ENCODE assay signal across 15 cellular contexts in the genomic region with DNA sequence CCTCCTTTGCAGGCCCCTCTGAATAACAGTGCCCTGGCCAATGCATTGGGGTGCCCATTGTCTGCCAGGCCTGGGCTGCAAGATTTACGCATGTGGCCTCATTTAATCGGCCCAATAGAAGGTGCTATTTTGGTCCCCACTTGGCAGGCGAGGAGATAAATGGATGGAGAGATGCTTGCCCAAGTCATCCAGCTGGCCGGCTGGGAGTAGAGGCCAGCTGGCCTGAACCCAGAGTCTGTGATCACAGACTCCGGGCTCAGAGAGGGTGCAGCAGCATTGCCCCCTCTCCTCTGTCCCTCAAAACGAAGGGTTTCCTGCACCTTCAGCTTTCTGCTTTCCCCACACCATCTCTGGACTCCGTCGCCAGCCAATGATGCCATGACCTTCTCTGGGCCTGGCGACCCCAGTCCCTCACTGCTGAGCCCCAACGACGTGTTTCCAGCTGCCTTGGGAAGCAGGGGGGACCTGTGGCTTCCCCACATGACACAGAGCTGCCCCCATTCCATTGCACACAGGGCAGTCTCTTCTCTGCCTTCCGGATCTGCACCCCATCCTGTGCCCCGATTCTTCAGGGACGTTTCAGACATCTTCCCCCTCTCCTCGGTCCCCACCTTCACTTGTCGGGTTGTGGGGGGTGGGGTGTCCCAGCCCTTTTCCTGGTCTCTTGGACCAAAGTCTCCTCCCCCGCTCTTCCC. TPM values are rescaled to one million over a fixed set of nuclear protein-coding genes. Genes with fewer than 3 reads are reported as not detected.
DNase-seq lines count a peak whose midpoint lies in the region; ATAC-seq and TF ChIP-seq lines count a peak whose summit lies in the region.
"Had no signal": no experiment of that assay in that cellular context is flagged by ENCODE, and none has a peak within 500 bp of the region (broad histone marks: within the 10 kb centered on the region; RNA-seq: fewer than 3 reads in every experiment).

No MANE protein-coding gene starts in this region.

- H3K4me3 ChIP-seq in right atrium auricular region (no peak overlapping the region), thyroid gland (replicated peaks in 1 of 3) (no peak overlapping the region)
- H3K4me3 ChIP-seq: thoracic aorta had no signal

- H3K27me3 ChIP-seq in right atrium auricular region (no peaks in the 10 kb centered on the region), thyroid gland (no peaks in the 10 kb centered on the region)
- H3K27me3 ChIP-seq: foreskin keratinocyte had no signal

- intact Hi-C loops in Right ventricle myocardium inferior (cut with DNase I) (no loop called here), thyroid gland (cut with DNase I) (no loop called here)

- no peaks in the 10 kb centered on the region for H3K9me3 ChIP-seq in right atrium auricular region
- H3K9me3 ChIP-seq in thyroid gland, result no peaks in the 10 kb centered on the region
- H3K9me3 ChIP-seq: thoracic aorta had no signal

- no peak overlapping the region for H3K27ac Mint-ChIP-seq in activated naive CD4-positive, alpha-beta T cell treated with anti-CD3 and anti-CD28 coated beads, Interleukin-2, amount 10 ng/mL, durations not matched to agents 7 days and 5 days

- H3K36me3 ChIP-seq in right atrium auricular region (no peaks in the 10 kb centered on the region), thyroid gland (no peaks in the 10 kb centered on the region)
- H3K36me3 ChIP-seq: thoracic aorta had no signal

- CTCF ChIA-PET in activated naive CD4-positive, alpha-beta T cell treated with anti-CD3 and anti-CD28 coated beads, Interleukin-2, amount 10 ng/mL, durations not matched to agents 7 days and 5 days (lab: Charles Lee), result interaction anchor here (1.7 kb wide), 1 partner anchor 23 kb away, joined by 5 read pairs; no protein-coding TSS in a partner anchor

- TF ChIP-seq POLR2A in thyroid gland (IDR thresholded peaks at IDR 0.05), result no peak

- H3K27me3 Mint-ChIP-seq in activated naive CD4-positive, alpha-beta T cell treated with anti-CD3 and anti-CD28 coated beads, Interleukin-2, amount 10 ng/mL, durations not matched to agents 7 days and 5 days, result peaks cover 78% of the 10 kb centered on the region

- no peaks in the 10 kb centered on the region for H3K9me3 Mint-ChIP-seq in activated naive CD4-positive, alpha-beta T cell treated with anti-CD3 and anti-CD28 coated beads, Interleukin-2, amount 10 ng/mL, durations not matched to agents 7 days and 5 days

- TF ChIP-seq CTCF in right atrium auricular region (IDR thresholded peaks at IDR 0.05), result no peak
- no peak for TF ChIP-seq CTCF in thyroid gland (IDR thresholded peaks at IDR 0.05)

- H3K27ac ChIP-seq in right atrium auricular region, result no peak overlapping the region
- H3K27ac ChIP-seq in thyroid gland, result peak overlapping the region; percentile 94 to 99 (median 98)
- H3K27ac ChIP-seq: HL-60, thoracic aorta had no signal

- H3K4me1 Mint-ChIP-seq in activated naive CD4-positive, alpha-beta T cell treated with anti-CD3 and anti-CD28 coated beads, Interleukin-2, amount 10 ng/mL, durations not matched to agents 7 days and 5 days, result peaks cover 14% of the 10 kb centered on the region

- H3K4me3 Mint-ChIP-seq in activated naive CD4-positive, alpha-beta T cell treated with anti-CD3 and anti-CD28 coated beads, Interleukin-2, amount 10 ng/mL, durations not matched to agents 7 days and 5 days, result no peak overlapping the region

- peak; percentile 41 for ATAC-seq in Right ventricle myocardium inferior
- no peak for ATAC-seq in GM21723 (IDR thresholded peaks at IDR 0.05; ENCODE audit: unreplicated experiment)
- ATAC-seq: foreskin keratinocyte had no signal

- WGBS in thyroid gland, 2 donors, result 67 to 70% methylated on average over 16 to 17 of the region's 17 CpGs

- no peaks in the 10 kb centered on the region for H3K36me3 Mint-ChIP-seq in activated naive CD4-positive, alpha-beta T cell treated with anti-CD3 and anti-CD28 coated beads, Interleukin-2, amount 10 ng/mL, durations not matched to agents 7 days and 5 days

- H3K4me1 ChIP-seq in right atrium auricular region, result peaks cover 0 to 46% of the 10 kb centered on the region in 2 donors
- H3K4me1 ChIP-seq in thyroid gland, result peaks cover 91 to 92% of the 10 kb centered on the region in 2 donors

- DNase-seq in Right ventricle myocardium inferior (ENCODE audit: missing footprints) (no peak), right atrium auricular region (ENCODE audit: low spot score) (no peak), cerebellum (ENCODE audit: low spot score) (peak; percentile 85), middle frontal gyrus (ENCODE audit: extremely low spot score, low spot score) (peak; percentile 62), thyroid gland (no peak)
- DNase-seq in activated naive CD4-positive, alpha-beta T cell treated with anti-CD3 and anti-CD28 coated beads, Interleukin-2, amount 10 ng/mL, durations not matched to agents 7 days and 5 days, result no peak
- DNase-seq in stimulated activated naive CD4-positive, alpha-beta T cell treated with Interleukin-2 at 50 U/mL for 16 hours (lab: John Stamatoyannopoulos, UW), result no peak
- DNase-seq: effector CD4-positive, alpha-beta T cell; HCEC 1CT; NCI-H2171 treated with DMSO at 0.1 percent for 48 hours had no signal

RNA-seq across cellular contexts. Expression of gene ADGRG1, which starts 3.5 kb away (rescaled TPM):
- total RNA-seq in Right ventricle myocardium inferior (23.1 TPM), right atrium auricular region (10 to 100 TPM; 12.6 to 25.5 TPM), cerebellum (109 TPM), thyroid gland (100 to 1,000 TPM; 120 to 295 (median 239) TPM)

RNA-seq across cellular contexts. Expression of gene ADGRG3, which starts 43.2 kb away (rescaled TPM):
- 0.87 TPM for total RNA-seq in Right ventricle myocardium inferior
- total RNA-seq in right atrium auricular region, result 1 to 10 TPM in 1 of 2 donors, under 1 TPM in 1; 0.75 to 1.0 TPM
- total RNA-seq in cerebellum, result 0.27 TPM
- 10 to 100 TPM in 2 of 4 donors, 1 to 10 TPM in 2; 3.8 to 14.2 (median 8.2) TPM for total RNA-seq in thyroid gland
- total RNA-seq: A673, foreskin keratinocyte had no signal

Comparison
In these comparisons a context has a peak if more than half of its experiments do, and no peak if none do; other contexts are left out.
1. DNase-seq: peak in cerebellum (single experiment) and middle frontal gyrus (single experiment); none in Right ventricle myocardium inferior (single experiment), right atrium auricular region (single experiment), thyroid gland (0 of 2), activated naive CD4-positive, alpha-beta T cell treated with anti-CD3 and anti-CD28 coated beads, Interleukin-2, amount 10 ng/mL, durations not matched to agents 7 days and 5 days (single experiment) and stimulated activated naive CD4-positive, alpha-beta T cell treated with Interleukin-2 at 50 U/mL for 16 hours (single experiment).
2. H3K27ac ChIP-seq: peak in thyroid gland (3 of 3); none in right atrium auricular region (0 of 2).